8 cellular contexts compared by ENCODE assay signal in the genomic region with DNA sequence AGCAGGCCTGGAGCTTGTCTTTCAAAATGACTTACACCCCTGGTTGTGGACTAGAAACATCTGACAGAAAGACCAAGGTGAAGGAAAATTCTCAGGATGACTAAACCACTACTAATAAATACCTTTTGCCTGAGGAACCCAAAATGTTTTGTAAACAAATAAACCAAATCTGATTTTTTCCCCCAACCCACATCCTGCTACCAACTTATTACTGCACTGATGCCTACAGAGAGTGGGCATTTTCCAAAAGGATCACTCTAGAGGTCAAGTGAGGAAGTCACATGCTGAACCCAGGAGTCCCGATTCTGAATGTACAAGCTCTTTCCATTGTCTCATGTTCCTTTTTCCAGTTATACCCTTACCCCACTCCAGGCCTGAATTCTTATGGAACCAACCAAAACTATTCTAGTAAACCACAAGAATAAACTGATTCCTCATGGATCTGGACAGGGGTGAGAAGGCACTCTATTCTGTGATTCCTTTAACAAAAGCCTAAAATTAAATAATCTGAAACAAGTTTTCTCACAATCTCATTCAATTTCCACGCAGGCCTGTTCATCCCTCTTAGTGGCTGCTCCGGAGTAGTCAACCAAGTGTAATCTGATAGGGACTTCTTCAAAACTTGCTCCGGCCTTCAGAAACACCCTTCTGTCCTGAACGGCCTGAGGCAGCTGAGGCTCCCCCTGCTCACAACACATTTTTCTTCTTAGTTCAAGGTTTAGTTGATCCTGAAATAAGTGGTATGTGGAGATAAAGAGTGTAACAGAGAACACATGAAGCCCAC. TPM values are rescaled to one million over a fixed set of nuclear protein-coding genes. Genes with fewer than 3 reads are reported as not detected.
DNase-seq lines count a peak whose midpoint lies in the region; ATAC-seq and TF ChIP-seq lines count a peak whose summit lies in the region.

No MANE protein-coding gene starts in this region.

- H3K36me3 Mint-ChIP-seq in T-cell: peaks cover 26% of the 10 kb centered on the region

- H3K9me3 Mint-ChIP-seq in T-cell: no peaks in the 10 kb centered on the region

- WGBS in GM23248 (ENCODE audit: low coverage in 1 of 2, low lambda C conversion rate in 2 of 2, missing lambda C conversion rate in 2 of 2), 2 experiments: 2 to 3% methylated on average over 5 of the region's 5 CpGs

- peak overlapping the region; percentile 98 for H3K4me2 ChIP-seq in GM23248 (ENCODE audit: unreplicated experiment)

- no peaks in the 10 kb centered on the region for H3K9me3 ChIP-seq in GM23248 (ENCODE audit: low read depth)

- peak overlapping the region; percentile 96 for H3K27ac ChIP-seq in GM23248
- H3K27ac ChIP-seq in skin epidermis: peak overlapping the region in 19 of 21 experiments; percentile 89 to 100 (median 98)

- ATAC-seq in T-cell (replicated peaks in 1 of 4): no peak
- no peak for ATAC-seq in GM18907 (IDR thresholded peaks at IDR 0.05; ENCODE audit: unreplicated experiment)
- ATAC-seq in omental fat pad (ENCODE audit: low FRiP score): no peak

- peak overlapping the region; percentile 94 to 97 for H3K27ac Mint-ChIP-seq in T-cell

- TF ChIP-seq CTCF in fibroblast of mammary gland (conservative IDR thresholded peaks at IDR 0.05; ENCODE audit: control insufficient read depth, insufficient read depth, low read depth, low read length): no peak
- no peak for TF ChIP-seq CTCF in GM10266 (IDR thresholded peaks at IDR 0.05; ENCODE audit: control insufficient read depth, insufficient read depth, low read depth, missing control alignments)
- TF ChIP-seq CTCF in omental fat pad (IDR thresholded peaks at IDR 0.05): no peak

- H2AFZ ChIP-seq in GM23248: no peak overlapping the region

- H3K79me2 ChIP-seq in GM23248 (ENCODE audit: insufficient read depth): peaks cover 64% of the 10 kb centered on the region

- peaks cover 45 to 56% (median 56%) of the 10 kb centered on the region in 3 donors for H3K4me1 Mint-ChIP-seq in T-cell

- no peaks in the 10 kb centered on the region for H4K20me1 ChIP-seq in GM23248 (ENCODE audit: insufficient read depth)

- CTCF ChIA-PET in T-cell (lab: Charles Lee): interaction anchor here (0.5 to 2.7 kb wide), 5 partner anchors 15 to 438 kb away, joined by 3 to 36 read pairs (median 3); partner anchors contain the start of genes MRPL9 (in 1 of the 2) and TMOD4 (in 1 of the 2)

- peaks cover 25% of the 10 kb centered on the region for H3K4me1 ChIP-seq in GM23248 (ENCODE audit: insufficient read depth)

- no peaks in the 10 kb centered on the region for H3K27me3 ChIP-seq in GM23248 (replicated peaks; ENCODE audit: insufficient read depth)

- H3K36me3 ChIP-seq in GM23248 (ENCODE audit: low read depth): peaks cover 7% of the 10 kb centered on the region; the same call in 1 of the 2 replicates

- H3K9me2 ChIP-seq in GM23248 (ENCODE audit: insufficient read depth): no peaks in the 10 kb centered on the region

- H3K4me3 ChIP-seq in GM23248 (peak overlapping the region; percentile 93), fibroblast of mammary gland (ENCODE audit: control insufficient read depth, low read depth, low read length) (peak overlapping the region; percentile 70), skin epidermis (peak overlapping the region; percentile 76 to 97 (median 80))

- H3K27me3 Mint-ChIP-seq in T-cell: no peaks in the 10 kb centered on the region

- POLR2A ChIA-PET in T-cell (lab: Charles Lee): interaction anchor here in 1 of 2 donors (0.5 to 0.9 kb wide), 3 partner anchors 44 to 460 kb away, joined by 3 to 5 read pairs (median 3); partner anchors contain the start of gene ZNF687

- H3K4me3 Mint-ChIP-seq in T-cell: peak overlapping the region; percentile 88 to 98 (median 96)

- H3K9ac ChIP-seq in GM23248: peak overlapping the region; percentile 96

- in situ Hi-C loops in GM23248 (cut with MboI): no loop called here

- H3F3A ChIP-seq in GM23248 (ENCODE audit: insufficient read depth): peaks cover 26% of the 10 kb centered on the region

- DNase-seq in GM23248 (peak; percentile 53), T-cell (no peak), fibroblast of mammary gland (ENCODE audit: low read depth) (no peak), GM10266 (ENCODE audit: extremely low spot score) (no peak), omental fat pad (ENCODE audit: low spot score) (no peak)
- DNase-seq in stimulated activated CD4-positive, alpha-beta T cell treated with anti-CD3 and anti-CD28 coated beads, Interleukin-12 subunit alpha, Interleukin-12 subunit beta, amount 100 ng/mL, for 4 hours: no peak

RNA-seq across cellular contexts. Expression of gene PI4KB, which starts 1.4 kb away (rescaled TPM):
- total RNA-seq in GM23248 (2014; rRNA removed; shearing (Covaris generic)): 51.7 and 65.9 TPM in 2 replicates
- 47.5 and 50.2 TPM in 2 replicates for polyA plus RNA-seq in GM23248 (2016; fragmentation: Nextera tagmentation; extraction: Ambion mirVana)
- total RNA-seq in T-cell (10 to 100 TPM; 64.9 to 96.9 (median 75.4) TPM), omental fat pad (100 to 1,000 TPM in 1 of 4 donors, 10 to 100 TPM in 3; 80.4 to 109 (median 87.2) TPM)

RNA-seq across cellular contexts. Expression of gene RFX5, which starts 21.2 kb away (rescaled TPM):
- total RNA-seq in GM23248 (2014; rRNA removed; shearing (Covaris generic)): 14.4 and 20.0 TPM in 2 replicates
- polyA plus RNA-seq in GM23248 (2016; fragmentation: Nextera tagmentation; extraction: Ambion mirVana): 11.0 and 11.3 TPM in 2 replicates
- total RNA-seq in T-cell (10 to 100 TPM; 50.3 to 79.8 (median 70.2) TPM), omental fat pad (10 to 100 TPM; 20.1 to 50.6 (median 24.4) TPM)

RNA-seq across cellular contexts. Expression of gene ZNF687, which starts 43.7 kb away (rescaled TPM):
- total RNA-seq in GM23248 (2014; rRNA removed; shearing (Covaris generic)): 16.9 and 21.5 TPM in 2 replicates
- 3.0 and 3.6 TPM in 2 replicates for polyA plus RNA-seq in GM23248 (2016; fragmentation: Nextera tagmentation; extraction: Ambion mirVana)
- 10 to 100 TPM; 27.7 to 44.2 (median 40.5) TPM for total RNA-seq in T-cell
- 10 to 100 TPM; 10.1 to 15.3 (median 14.2) TPM for total RNA-seq in omental fat pad

RNA-seq across cellular contexts. Expression of gene SELENBP1, which starts 46.7 kb away (rescaled TPM):
- 3.5 and 4.0 TPM in 2 replicates for total RNA-seq in GM23248 (2014; rRNA removed; shearing (Covaris generic))
- polyA plus RNA-seq in GM23248 (2016; fragmentation: Nextera tagmentation; extraction: Ambion mirVana): 3.0 and 3.8 TPM in 2 replicates
- total RNA-seq in T-cell: 1 to 10 TPM in 1 of 5 donors, under 1 TPM in 2, not detected in 2; 0.72 to 1.2 (median 0.93) TPM
- 100 to 1,000 TPM in 2 of 4 donors, 10 to 100 TPM in 2; 35.7 to 190 (median 128) TPM for total RNA-seq in omental fat pad
